8 cellular contexts compared by ENCODE assay signal in the genomic region with DNA sequence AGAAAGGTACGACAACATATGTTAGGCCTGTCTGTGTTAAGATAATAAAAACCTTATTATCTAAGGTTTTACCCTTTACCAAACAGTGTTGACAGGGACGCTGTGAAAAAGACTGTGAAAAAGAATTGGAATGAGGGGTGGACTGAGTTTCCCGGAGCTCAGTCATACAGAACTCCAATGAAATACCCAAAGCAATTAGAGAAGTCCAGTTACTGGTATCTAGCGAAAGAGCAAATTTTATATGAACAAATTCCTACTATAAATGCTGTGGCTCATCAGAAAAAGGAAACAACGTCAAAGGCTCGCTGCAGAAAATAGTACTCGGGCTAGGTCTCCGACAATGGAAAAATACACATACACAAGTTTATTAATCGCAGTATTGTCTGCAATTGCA. TPM values are rescaled to one million over a fixed set of nuclear protein-coding genes. Genes with fewer than 3 reads are reported as not detected.
DNase-seq lines count a peak whose midpoint lies in the region; ATAC-seq and TF ChIP-seq lines count a peak whose summit lies in the region.

No MANE protein-coding gene starts in this region.

- DNase-seq in activated CD4-positive, alpha-beta T cell treated with anti-CD3 and anti-CD28 coated beads, Interleukin-2, amount 10 ng/mL, durations not matched to agents 7 days and 5 days = no peak
- DNase-seq in activated CD4-positive, alpha-beta T cell treated with anti-CD3 and anti-CD28 coated beads, Interleukin-2, amount 50 U/mL, for 48 hours = no peak
- DNase-seq in RWPE2 (ENCODE audit: low spot score) (no peak), fibroblast of mammary gland (ENCODE audit: low read depth) (no peak), prostate gland (ENCODE audit: low spot score) (no peak), NCI-H2107 (lab: John Stamatoyannopoulos, UW) (no peak), D341Med (ENCODE audit: low spot score) (no peak), NCI-H526 treated with DMSO at 0.1 percent for 48 hours (lab: John Stamatoyannopoulos, UW) (no peak)

- H3K27ac ChIP-seq in RWPE2 (ENCODE audit: poor library complexity, severe bottlenecking) (peak overlapping the region; percentile 48), prostate gland (peak overlapping the region; percentile 92 to 93)

- no peaks in the 10 kb centered on the region for H3K27me3 Mint-ChIP-seq in activated CD4-positive, alpha-beta T cell treated with anti-CD3 and anti-CD28 coated beads, Interleukin-2, amount 10 ng/mL, durations not matched to agents 7 days and 5 days

- no peak for TF ChIP-seq POLR2A in prostate gland (IDR thresholded peaks at IDR 0.05)

- 19% methylated on average over 9 of the region's 9 CpGs for WGBS in prostate gland

- peak; percentile 10 for ATAC-seq in RWPE2 (ENCODE audit: low read depth)

- H3K9me3 ChIP-seq in RWPE2 (ENCODE audit: severe bottlenecking) = no peaks in the 10 kb centered on the region
- no peaks in the 10 kb centered on the region for H3K9me3 ChIP-seq in prostate gland

- H3K4me3 ChIP-seq in RWPE2 (ENCODE audit: severe bottlenecking) = peak overlapping the region; percentile 77
- H3K4me3 ChIP-seq in fibroblast of mammary gland (ENCODE audit: control insufficient read depth, low read depth, low read length) = peak overlapping the region; percentile 97
- peak overlapping the region; percentile 71 to 87 for H3K4me3 ChIP-seq in prostate gland

- CTCF ChIA-PET in activated CD4-positive, alpha-beta T cell treated with anti-CD3 and anti-CD28 coated beads, Interleukin-2, amount 10 ng/mL, durations not matched to agents 7 days and 5 days (lab: Charles Lee) = interaction anchor here (0.6 to 1.4 kb wide), 5 partner anchors 9 to 769 kb away, joined by 3 to 8 read pairs (median 3); no protein-coding TSS in a partner anchor

- no peaks in the 10 kb centered on the region for H3K9me3 Mint-ChIP-seq in activated CD4-positive, alpha-beta T cell treated with anti-CD3 and anti-CD28 coated beads, Interleukin-2, amount 10 ng/mL, durations not matched to agents 7 days and 5 days

- peak overlapping the region; percentile 96 for H3K4me3 Mint-ChIP-seq in activated CD4-positive, alpha-beta T cell treated with anti-CD3 and anti-CD28 coated beads, Interleukin-2, amount 10 ng/mL, durations not matched to agents 7 days and 5 days

- H3K27me3 ChIP-seq in RWPE2 (ENCODE audit: insufficient read depth, poor library complexity, severe bottlenecking) (no peaks in the 10 kb centered on the region), prostate gland (replicated peaks; ENCODE audit: insufficient read depth) (no peaks in the 10 kb centered on the region)

- TF ChIP-seq CTCF in RWPE2 (IDR thresholded peaks at IDR 0.05; ENCODE audit: poor library complexity, severe bottlenecking) (peak; percentile 68), fibroblast of mammary gland (conservative IDR thresholded peaks at IDR 0.05; ENCODE audit: control insufficient read depth, insufficient read depth, low read depth, low read length) (no peak), prostate gland (IDR thresholded peaks at IDR 0.05) (no peak)

- peaks cover 39% of the 10 kb centered on the region for H3K4me1 Mint-ChIP-seq in activated CD4-positive, alpha-beta T cell treated with anti-CD3 and anti-CD28 coated beads, Interleukin-2, amount 10 ng/mL, durations not matched to agents 7 days and 5 days

- H3K4me1 ChIP-seq in RWPE2 (ENCODE audit: insufficient read depth, poor library complexity, severe bottlenecking) (peaks cover 8% of the 10 kb centered on the region), prostate gland (replicated peaks) (peaks cover 7% of the 10 kb centered on the region)

- peak overlapping the region; percentile 98 for H3K27ac Mint-ChIP-seq in activated CD4-positive, alpha-beta T cell treated with anti-CD3 and anti-CD28 coated beads, Interleukin-2, amount 10 ng/mL, durations not matched to agents 7 days and 5 days

- intact Hi-C loops in prostate gland (cut with DNase I) = loop anchor here (5.0 kb wide), 1 partner anchor 135 kb away; no protein-coding TSS in a partner anchor

- H3K36me3 Mint-ChIP-seq in activated CD4-positive, alpha-beta T cell treated with anti-CD3 and anti-CD28 coated beads, Interleukin-2, amount 10 ng/mL, durations not matched to agents 7 days and 5 days (ENCODE audit: low read depth) = peaks cover 6% of the 10 kb centered on the region

- H3K36me3 ChIP-seq in RWPE2 (ENCODE audit: low read depth) (peaks cover 18% of the 10 kb centered on the region), prostate gland (no peaks in the 10 kb centered on the region)

- POLR2A ChIA-PET in activated CD4-positive, alpha-beta T cell treated with anti-CD3 and anti-CD28 coated beads, Interleukin-2, amount 10 ng/mL, durations not matched to agents 7 days and 5 days (lab: Charles Lee) = no interaction called here

RNA-seq across cellular contexts. Expression of a gene that starts 0.7 kb away (rescaled TPM):
- total RNA-seq in activated CD4-positive, alpha-beta T cell treated with anti-CD3 and anti-CD28 coated beads, Interleukin-2, amount 10 ng/mL, durations not matched to agents 7 days and 5 days = 10 to 100 TPM; 22.2 to 24.7 TPM
- total RNA-seq in prostate gland = 10 to 100 TPM; 15.0 to 15.1 TPM

RNA-seq across cellular contexts. Expression of a gene that starts 38.2 kb away (rescaled TPM):
- 1 to 10 TPM; 2.4 to 2.9 TPM for total RNA-seq in activated CD4-positive, alpha-beta T cell treated with anti-CD3 and anti-CD28 coated beads, Interleukin-2, amount 10 ng/mL, durations not matched to agents 7 days and 5 days
- 1 to 10 TPM in 1 of 2 donors, under 1 TPM in 1; 0.73 to 2.2 TPM for total RNA-seq in prostate gland
